11 cellular contexts compared by ENCODE assay signal in the genomic region with DNA sequence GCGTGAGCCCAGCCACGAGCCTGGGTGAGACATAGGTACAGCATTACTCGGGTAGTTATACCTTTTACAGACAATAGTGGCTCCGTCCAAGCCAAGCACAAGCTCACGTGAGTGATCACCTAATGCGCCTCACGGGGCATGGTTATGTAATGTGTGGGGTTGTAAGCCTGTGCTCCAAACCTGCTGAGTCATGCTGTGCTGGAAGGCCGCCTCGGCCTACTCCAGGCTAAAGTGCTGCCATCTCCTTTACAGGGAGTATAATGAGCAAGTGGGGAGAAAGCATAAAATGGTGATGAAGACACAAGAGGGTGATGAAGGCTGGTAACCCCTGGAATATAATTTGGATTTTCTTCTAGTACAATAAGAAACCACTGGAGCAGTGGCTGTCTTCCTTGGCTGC.
DNase-seq lines count a peak whose midpoint lies in the region; ATAC-seq and TF ChIP-seq lines count a peak whose summit lies in the region.
"Had no signal": no experiment of that assay in that cellular context is flagged by ENCODE, and none has a peak within 500 bp of the region (broad histone marks: within the 10 kb centered on the region; RNA-seq: fewer than 3 reads in every experiment).

No MANE protein-coding gene starts in this region.

- peak; percentile 12 for DNase-seq in EH (ENCODE audit: low read depth)
- DNase-seq in HUDEP-2 (lab: John Stamatoyannopoulos, UW; ENCODE audit: unreplicated experiment in 76 of 76), result peak in 52 of 76 experiments; percentile 1 to 70 (median 20)
- DNase-seq in body of pancreas, result peak in 3 of 4 donors; percentile 5 to 28 (median 18)
- DNase-seq in left lung, result peak; percentile 70 to 83
- no peak for DNase-seq in SJCRH30
- DNase-seq: activated CD8-positive, alpha-beta memory T cell treated with anti-CD3 and anti-CD28 coated beads, Interleukin-2, amount 50 U/mL, for 4 hours; COR-L47; NCI-H1105 had no signal

- 78 to 87% methylated on average over 9 of the region's 9 CpGs for WGBS in body of pancreas, 2 donors

- H3K9me3 ChIP-seq in body of pancreas, result no peaks in the 10 kb centered on the region
- H3K9me3 ChIP-seq in left lung, result no peaks in the 10 kb centered on the region
- no peaks in the 10 kb centered on the region for H3K9me3 ChIP-seq in SJCRH30 (replicated peaks)

- H3K4me1 ChIP-seq in body of pancreas (no peaks in the 10 kb centered on the region), left lung (no peaks in the 10 kb centered on the region), SJCRH30 (0 out of 2 replicates have a peak, but pooled peaks cover 2% of the 10 kb centered on the region)

- ATAC-seq in body of pancreas (no peak), left lung (peak; percentile 95), GM21576 (IDR thresholded peaks at IDR 0.05; ENCODE audit: unreplicated experiment) (no peak), HG03571 (IDR thresholded peaks at IDR 0.05; ENCODE audit: unreplicated experiment) (no peak), GM18511 (IDR thresholded peaks at IDR 0.05; ENCODE audit: unreplicated experiment) (no peak)

- H3K4me3 ChIP-seq in body of pancreas, result no peak overlapping the region
- no peak overlapping the region for H3K4me3 ChIP-seq in left lung
- H3K4me3 ChIP-seq in SJCRH30, result no peak overlapping the region

- intact Hi-C loops in body of pancreas (cut with DNase I), result no loop called here
- intact Hi-C loops in left lung (cut with DNase I), result no loop called here

- TF ChIP-seq CTCF in body of pancreas (IDR thresholded peaks at IDR 0.05) (no peak), left lung (IDR thresholded peaks at IDR 0.05) (no peak)

- no peaks in the 10 kb centered on the region for H3K27me3 ChIP-seq in body of pancreas
- H3K27me3 ChIP-seq in left lung, result no peaks in the 10 kb centered on the region
- H3K27me3 ChIP-seq in SJCRH30, result no peaks in the 10 kb centered on the region

- H3K27ac ChIP-seq in body of pancreas (no peak overlapping the region), left lung (no peak overlapping the region), SJCRH30 (no peak overlapping the region)

- no peaks in the 10 kb centered on the region for H3K36me3 ChIP-seq in body of pancreas (replicated peaks in 1 of 2; ENCODE audit: insufficient read depth in 1 of 2, low read depth in 2 of 2)
- no peaks in the 10 kb centered on the region for H3K36me3 ChIP-seq in left lung
- H3K36me3 ChIP-seq in SJCRH30, result no peaks in the 10 kb centered on the region

- no peak for TF ChIP-seq POLR2A in body of pancreas (IDR thresholded peaks at IDR 0.05)

Comparison
In these comparisons a context has a peak if more than half of its experiments do, and no peak if none do; other contexts are left out.
1. DNase-seq: peak in EH (single experiment), HUDEP-2 (52 of 76), body of pancreas (3 of 4) and left lung (2 of 2); none in SJCRH30 (0 of 2).